In the genomic region with DNA sequence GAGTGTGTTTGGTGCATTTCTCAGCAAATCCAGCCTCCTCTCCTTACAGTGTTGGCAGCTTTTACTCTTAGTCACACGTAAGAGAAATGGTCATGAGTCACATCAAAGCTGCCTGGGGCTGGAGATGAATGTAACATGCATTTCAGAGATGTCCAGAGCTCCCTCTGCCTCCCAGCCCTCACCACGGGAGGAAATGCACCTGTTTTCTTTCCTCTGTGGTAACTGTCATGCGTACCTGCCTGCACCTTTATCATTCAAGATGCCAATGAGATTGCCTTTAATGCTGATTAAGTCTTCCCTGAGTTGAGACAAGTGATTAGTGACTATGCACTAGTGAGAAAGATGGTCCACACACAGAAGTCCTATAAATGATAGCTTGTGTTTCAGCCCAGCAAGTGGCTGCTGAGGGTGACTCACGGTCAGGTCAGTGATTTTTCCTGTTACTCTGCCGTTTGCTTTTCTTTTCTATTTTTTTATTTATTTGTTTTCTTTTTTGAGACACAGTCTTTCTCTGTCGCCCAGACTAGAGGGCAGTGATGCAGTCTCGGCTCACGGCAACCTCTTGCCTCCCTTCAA, we compare ENCODE assay signal across 11 cellular contexts.
DNase-seq lines count a peak whose midpoint lies in the region; ATAC-seq and TF ChIP-seq lines count a peak whose summit lies in the region.
"Had no signal": no experiment of that assay in that cellular context is flagged by ENCODE, and none has a peak within 500 bp of the region (broad histone marks: within the 10 kb centered on the region; RNA-seq: fewer than 3 reads in every experiment).

No MANE protein-coding gene starts in this region.

- H3K27me3 ChIP-seq in SK-N-SH (ENCODE audit: insufficient read depth) (no peaks in the 10 kb centered on the region), fibroblast of lung (ENCODE audit: control insufficient read depth, insufficient read depth, low read length) (no peaks in the 10 kb centered on the region)
- no peaks in the 10 kb centered on the region for H3K27me3 ChIP-seq in effector memory CD4-positive, alpha-beta T cell (replicated peaks; ENCODE audit: control insufficient read depth, insufficient read depth, low read length, poor library complexity, severe bottlenecking)
- H3K27me3 ChIP-seq: tibial nerve had no signal

- no peaks in the 10 kb centered on the region for H3K79me2 ChIP-seq in SK-N-SH (ENCODE audit: insufficient read depth)
- no peaks in the 10 kb centered on the region for H3K79me2 ChIP-seq in fibroblast of lung (ENCODE audit: control insufficient read depth, insufficient read depth, low read length)

- H3K4me1 ChIP-seq in SK-N-SH (ENCODE audit: control insufficient read depth in 1 of 2, insufficient read depth in 2 of 2, low read depth in 1 of 2, low read length in 1 of 2) (peaks cover 13 to 32% of the 10 kb centered on the region in 2 experiments; a peak in 3 of 4 replicates), fibroblast of lung (ENCODE audit: control insufficient read depth, extremely low read depth, insufficient read depth, low read length) (no peaks in the 10 kb centered on the region)
- H3K4me1 ChIP-seq in effector memory CD4-positive, alpha-beta T cell (ENCODE audit: control insufficient read depth, insufficient read depth, low read length, poor library complexity, severe bottlenecking), result no peaks in the 10 kb centered on the region

- no peaks in the 10 kb centered on the region for H3K36me3 ChIP-seq in SK-N-SH (replicated peaks in 1 of 2; ENCODE audit: control insufficient read depth in 1 of 2, insufficient read depth in 2 of 2, low read length in 1 of 2)
- no peaks in the 10 kb centered on the region for H3K36me3 ChIP-seq in fibroblast of lung (ENCODE audit: control insufficient read depth, insufficient read depth, low read length)
- H3K36me3 ChIP-seq in effector memory CD4-positive, alpha-beta T cell (ENCODE audit: control insufficient read depth, insufficient read depth, low read length), result no peaks in the 10 kb centered on the region
- H3K36me3 ChIP-seq: tibial nerve had no signal

- no peaks in the 10 kb centered on the region for H3K9me2 ChIP-seq in SK-N-SH

- DNase-seq in DMS53 (lab: John Stamatoyannopoulos, UW) (peak; percentile 62), DMS53 treated with DMSO at 0.1 percent for 48 hours (lab: John Stamatoyannopoulos, UW; ENCODE audit: unreplicated experiment) (no peak), SK-N-SH (peak; percentile 59), fibroblast of lung (ENCODE audit: low read depth in 2 of 2) (peak; percentile 74 to 95), NCI-H82 treated with DMSO at 0.1 percent for 48 hours (lab: John Stamatoyannopoulos, UW; ENCODE audit: unreplicated experiment) (no peak)
- DNase-seq in stimulated activated CD4-positive, alpha-beta T cell treated with anti-CD3 and anti-CD28 coated beads, Interleukin-4, amount 100 ng/mL, for 24 hours, result peak; percentile 22
- no peak for DNase-seq in effector memory CD4-positive, alpha-beta T cell
- DNase-seq: NCI-H1417 treated with DMSO at 0.1 percent for 48 hours had no signal

- H3F3A ChIP-seq in SK-N-SH (replicated peaks; ENCODE audit: insufficient read depth), result peaks cover 14% of the 10 kb centered on the region

- peak overlapping the region; percentile 69 for H3K4me2 ChIP-seq in SK-N-SH
- no peak overlapping the region for H3K4me2 ChIP-seq in fibroblast of lung (ENCODE audit: extremely low read depth, insufficient read depth, low read length)

- TF ChIP-seq EP300 in SK-N-SH (IDR thresholded peaks at IDR 0.05; ENCODE audit: borderline replicate concordance in 1 of 2, low read depth in 1 of 2, low read length in 1 of 2), result peak in 1 of 2 experiments; percentile 51; a peak in 1 of 4 replicates

- ATAC-seq in HG03039 (IDR thresholded peaks at IDR 0.05; ENCODE audit: unreplicated experiment), result no peak

- H3K27ac ChIP-seq in SK-N-SH (ENCODE audit: low read depth in 2 of 2, low read length in 1 of 2), result peak overlapping the region; percentile 29 to 74
- no peak overlapping the region for H3K27ac ChIP-seq in fibroblast of lung (ENCODE audit: insufficient read depth, low read length)
- no peak overlapping the region for H3K27ac ChIP-seq in effector memory CD4-positive, alpha-beta T cell (ENCODE audit: insufficient read depth, low read length, poor library complexity, severe bottlenecking)
- H3K27ac ChIP-seq: 22Rv1, tibial nerve had no signal

- H3K9me3 ChIP-seq in SK-N-SH, result no peaks in the 10 kb centered on the region
- H3K9me3 ChIP-seq in fibroblast of lung (ENCODE audit: control insufficient read depth, insufficient read depth, low read depth, low read length), result no peaks in the 10 kb centered on the region
- no peaks in the 10 kb centered on the region for H3K9me3 ChIP-seq in effector memory CD4-positive, alpha-beta T cell (ENCODE audit: control insufficient read depth, low read length)
- H3K9me3 ChIP-seq: tibial nerve had no signal

- WGBS in SK-N-SH (ENCODE audit: low lambda C conversion rate), result 18% methylated on average over 8 of the region's 8 CpGs

- CTCF ChIA-PET in SK-N-SH (lab: Yijun Ruan, JAX), result interaction anchor here (0.6 to 1.2 kb wide), 4 partner anchors 19 to 1951 kb away, joined by 3 to 4 read pairs (median 3); no protein-coding TSS in a partner anchor

- peak; percentile 42 for TF ChIP-seq RAD21 in SK-N-SH (IDR thresholded peaks at IDR 0.05; ENCODE audit: low read length)

- H3K9ac ChIP-seq in SK-N-SH (no peak overlapping the region), fibroblast of lung (ENCODE audit: insufficient read depth, low read length) (no peak overlapping the region)

- POLR2A ChIA-PET in SK-N-SH (lab: Yijun Ruan, JAX), result interaction anchor here (1.0 kb wide), 2 partner anchors 14 to 84 kb away, joined by 3 read pairs; no protein-coding TSS in a partner anchor

- H4K20me1 ChIP-seq in SK-N-SH (ENCODE audit: insufficient read depth) (no peaks in the 10 kb centered on the region), fibroblast of lung (ENCODE audit: control insufficient read depth, extremely low read depth, insufficient read depth, low read length) (no peaks in the 10 kb centered on the region)

- H2AFZ ChIP-seq in SK-N-SH (ENCODE audit: low read depth) (0 out of 2 replicates have a peak overlapping the region, but pooled peaks have one; percentile 33), fibroblast of lung (ENCODE audit: low read length) (no peak overlapping the region)

- TF ChIP-seq CTCF in SK-N-SH (IDR thresholded peaks at IDR 0.05) (no peak), fibroblast of lung (conservative IDR thresholded peaks at IDR 0.05 in 1 of 2, IDR thresholded peaks at IDR 0.05 in 1 of 2; ENCODE audit: low read depth in 1 of 2, low read length in 2 of 2) (no peak)

- 0 out of 4 replicates have a peak overlapping the region, but pooled peaks of 1 of the 2 experiments have one; percentile 29 for H3K4me3 ChIP-seq in SK-N-SH (ENCODE audit: low read depth in 2 of 2, low read length in 1 of 2)
- H3K4me3 ChIP-seq in fibroblast of lung (replicated peaks in 1 of 4; ENCODE audit: control extremely low read depth in 1 of 4, insufficient read depth in 1 of 4, low read depth in 3 of 4, low read length in 4 of 4), result no peak overlapping the region
- H3K4me3 ChIP-seq in effector memory CD4-positive, alpha-beta T cell (ENCODE audit: insufficient read depth, low read depth, low read length, poor library complexity, severe bottlenecking), result no peak overlapping the region
- H3K4me3 ChIP-seq: tibial nerve had no signal

TF ChIP-seq in SK-N-SH, 30 proteins besides CTCF, POLR2A, EP300 and RAD21:
- TF ChIP-seq, protein P1, sequence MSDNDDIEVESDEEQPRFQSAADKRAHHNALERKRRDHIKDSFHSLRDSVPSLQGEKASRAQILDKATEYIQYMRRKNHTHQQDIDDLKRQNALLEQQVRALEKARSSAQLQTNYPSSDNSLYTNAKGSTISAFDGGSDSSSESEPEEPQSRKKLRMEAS (IDR thresholded peaks at IDR 0.05; ENCODE audit: low read depth), result peak; percentile 42; the same call in 1 of the 2 replicates
- no peak for TF ChIP-seq ELF1 (IDR thresholded peaks at IDR 0.05)
- TF ChIP-seq, protein P2, sequence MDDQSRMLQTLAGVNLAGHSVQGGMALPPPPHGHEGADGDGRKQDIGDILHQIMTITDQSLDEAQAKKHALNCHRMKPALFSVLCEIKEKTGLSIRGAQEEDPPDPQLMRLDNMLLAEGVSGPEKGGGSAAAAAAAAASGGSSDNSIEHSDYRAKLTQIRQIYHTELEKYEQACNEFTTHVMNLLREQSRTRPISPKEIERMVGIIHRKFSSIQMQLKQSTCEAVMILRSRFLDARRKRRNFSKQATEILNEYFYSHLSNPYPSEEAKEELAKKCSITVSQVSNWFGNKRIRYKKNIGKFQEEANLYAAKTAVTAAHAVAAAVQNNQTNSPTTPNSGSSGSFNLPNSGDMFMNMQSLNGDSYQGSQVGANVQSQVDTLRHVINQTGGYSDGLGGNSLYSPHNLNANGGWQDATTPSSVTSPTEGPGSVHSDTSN (IDR thresholded peaks at IDR 0.05), result peak; percentile 85
- peak; percentile 91 for TF ChIP-seq FOSL2 (IDR thresholded peaks at IDR 0.05; ENCODE audit: borderline replicate concordance, low read depth)
- TF ChIP-seq, protein P3, sequence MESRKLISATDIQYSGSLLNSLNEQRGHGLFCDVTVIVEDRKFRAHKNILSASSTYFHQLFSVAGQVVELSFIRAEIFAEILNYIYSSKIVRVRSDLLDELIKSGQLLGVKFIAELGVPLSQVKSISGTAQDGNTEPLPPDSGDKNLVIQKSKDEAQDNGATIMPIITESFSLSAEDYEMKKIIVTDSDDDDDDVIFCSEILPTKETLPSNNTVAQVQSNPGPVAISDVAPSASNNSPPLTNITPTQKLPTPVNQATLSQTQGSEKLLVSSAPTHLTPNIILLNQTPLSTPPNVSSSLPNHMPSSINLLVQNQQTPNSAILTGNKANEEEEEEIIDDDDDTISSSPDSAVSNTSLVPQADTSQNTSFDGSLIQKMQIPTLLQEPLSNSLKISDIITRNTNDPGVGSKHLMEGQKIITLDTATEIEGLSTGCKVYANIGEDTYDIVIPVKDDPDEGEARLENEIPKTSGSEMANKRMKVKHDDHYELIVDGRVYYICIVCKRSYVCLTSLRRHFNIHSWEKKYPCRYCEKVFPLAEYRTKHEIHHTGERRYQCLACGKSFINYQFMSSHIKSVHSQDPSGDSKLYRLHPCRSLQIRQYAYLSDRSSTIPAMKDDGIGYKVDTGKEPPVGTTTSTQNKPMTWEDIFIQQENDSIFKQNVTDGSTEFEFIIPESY (IDR thresholded peaks at IDR 0.05; ENCODE audit: borderline replicate concordance, low read depth), result no peak
- TF ChIP-seq MXI1 (IDR thresholded peaks at IDR 0.05; ENCODE audit: low read depth, low read length), result no peak
- peak; percentile 80 for TF ChIP-seq TCF12 (IDR thresholded peaks at IDR 0.05)
- TF ChIP-seq NFIC (IDR thresholded peaks at IDR 0.05; ENCODE audit: borderline replicate concordance), result peak; percentile 79
- TF ChIP-seq CHD2 (IDR thresholded peaks at IDR 0.05; ENCODE audit: low read length, partially characterized antibody), result peak; percentile 9
- TF ChIP-seq JUND (IDR thresholded peaks at IDR 0.05), result peak; percentile 83
- TF ChIP-seq TEAD4 (IDR thresholded peaks at IDR 0.05; ENCODE audit: borderline replicate concordance, insufficient read depth), result 0 out of 2 replicates have a peak, but pooled peaks have one; percentile 25

Comparison
In these comparisons a context has a peak if more than half of its experiments do, and no peak if none do; other contexts are left out.
1. DNase-seq: peak in DMS53 (single experiment), SK-N-SH (single experiment), fibroblast of lung (2 of 2) and stimulated activated CD4-positive, alpha-beta T cell treated with anti-CD3 and anti-CD28 coated beads, Interleukin-4, amount 100 ng/mL, for 24 hours (single experiment); none in DMS53 treated with DMSO at 0.1 percent for 48 hours (single experiment), effector memory CD4-positive, alpha-beta T cell (0 of 3) and NCI-H82 treated with DMSO at 0.1 percent for 48 hours (single experiment).
2. H3K27ac ChIP-seq: peak in SK-N-SH (2 of 2); none in fibroblast of lung (single experiment) and effector memory CD4-positive, alpha-beta T cell (single experiment).